ENCODE assay signal across 8 cellular contexts in the genomic region with DNA sequence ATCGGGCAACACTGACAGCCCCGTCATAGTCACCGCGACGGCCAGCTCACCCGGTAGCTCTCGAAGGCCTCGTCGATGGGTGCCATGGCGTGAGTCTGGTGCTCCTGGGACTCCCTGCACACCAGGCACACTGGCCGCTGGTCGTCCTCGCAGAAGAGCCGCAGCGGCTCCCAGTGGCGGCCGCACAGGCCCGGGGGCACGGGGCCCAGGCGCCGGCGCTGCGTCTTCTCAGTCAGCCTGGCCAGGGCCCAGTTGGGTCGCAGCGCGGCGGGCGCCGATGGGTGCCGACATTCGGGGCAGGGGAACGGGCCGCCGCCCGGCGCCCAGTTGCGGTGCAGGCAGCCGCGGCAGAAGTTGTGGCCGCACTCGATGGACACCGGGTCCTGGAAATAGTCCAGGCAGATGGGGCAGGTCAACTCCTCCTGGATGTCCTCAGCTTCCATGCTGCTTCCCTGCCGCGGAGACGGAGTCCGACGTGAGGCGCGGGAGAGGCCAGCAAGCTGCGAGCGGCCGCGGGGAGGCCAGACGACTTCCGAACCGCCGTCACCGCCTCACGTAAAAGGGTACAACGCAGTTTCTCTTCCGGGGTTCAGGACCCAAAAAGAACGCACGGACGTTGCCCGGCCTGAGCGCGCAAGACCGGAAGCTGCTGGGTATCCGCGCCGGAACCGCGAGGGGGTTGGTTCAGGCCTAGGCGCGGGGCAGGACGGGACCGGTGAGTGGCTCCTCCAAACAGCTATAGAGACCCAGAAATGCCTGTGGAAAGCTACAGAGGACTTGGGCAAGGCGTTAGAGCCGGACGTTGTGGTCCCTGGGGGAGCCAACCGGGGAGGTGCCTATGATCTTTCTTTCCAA. TPM values are rescaled to one million over a fixed set of nuclear protein-coding genes. Genes with fewer than 3 reads are reported as not detected.
A peak's percentile ranks its signal among the peaks of the same experiment; 100 is the strongest.
DNase-seq lines count a peak whose midpoint lies in the region; ATAC-seq and TF ChIP-seq lines count a peak whose summit lies in the region.

A gene with protein sequence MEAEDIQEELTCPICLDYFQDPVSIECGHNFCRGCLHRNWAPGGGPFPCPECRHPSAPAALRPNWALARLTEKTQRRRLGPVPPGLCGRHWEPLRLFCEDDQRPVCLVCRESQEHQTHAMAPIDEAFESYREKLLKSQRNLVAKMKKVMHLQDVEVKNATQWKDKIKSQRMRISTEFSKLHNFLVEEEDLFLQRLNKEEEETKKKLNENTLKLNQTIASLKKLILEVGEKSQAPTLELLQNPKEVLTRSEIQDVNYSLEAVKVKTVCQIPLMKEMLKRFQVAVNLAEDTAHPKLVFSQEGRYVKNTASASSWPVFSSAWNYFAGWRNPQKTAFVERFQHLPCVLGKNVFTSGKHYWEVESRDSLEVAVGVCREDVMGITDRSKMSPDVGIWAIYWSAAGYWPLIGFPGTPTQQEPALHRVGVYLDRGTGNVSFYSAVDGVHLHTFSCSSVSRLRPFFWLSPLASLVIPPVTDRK (minus strand): TSS at position 572 of the 855 bp plus-strand sequence. CDS start 129 bp downstream, at position 443.

- no peaks in the 10 kb centered on the region for H3K27me3 Mint-ChIP-seq in stimulated activated memory B cell treated with anti-CD40 and anti-IgM and Interleukin-4, amounts not matched to agents 10 μg/mL and 1 μg/mL and 100 μg/mL, for 72 hours

- peaks cover 43% of the 10 kb centered on the region for H3K36me3 Mint-ChIP-seq in stimulated activated memory B cell treated with anti-CD40 and anti-IgM and Interleukin-4, amounts not matched to agents 10 μg/mL and 1 μg/mL and 100 μg/mL, for 72 hours

- DNase-seq in DMS 273 treated with DMSO at 0.1 percent for 48 hours (lab: John Stamatoyannopoulos, UW) (peak; percentile 80), HuH-7 (ENCODE audit: low spot score) (peak; percentile 94), OCI-M2 (lab: John Stamatoyannopoulos, UW; ENCODE audit: unreplicated experiment) (peak; percentile 27), activated T-cell treated with anti-CD3 and anti-CD28 coated beads for 48 hours (ENCODE audit: low read depth) (peak; percentile 91), erythroblast (lab: John Stamatoyannopoulos, UW) (peak; percentile 92 to 93), myocyte (ENCODE audit: low read depth) (peak; percentile 96)

- ATAC-seq in GM21515 (IDR thresholded peaks at IDR 0.05; ENCODE audit: unreplicated experiment), result peak; percentile 93
- ATAC-seq in stimulated activated memory B cell treated with anti-CD40 and anti-IgM and Interleukin-4, amounts not matched to agents 10 μg/mL and 1 μg/mL and 100 μg/mL, for 72 hours, result peak; percentile 100

- H3K27ac Mint-ChIP-seq in stimulated activated memory B cell treated with anti-CD40 and anti-IgM and Interleukin-4, amounts not matched to agents 10 μg/mL and 1 μg/mL and 100 μg/mL, for 72 hours, result peak within 1 kb of the TSS; percentile 95

- H3K4me3 Mint-ChIP-seq in stimulated activated memory B cell treated with anti-CD40 and anti-IgM and Interleukin-4, amounts not matched to agents 10 μg/mL and 1 μg/mL and 100 μg/mL, for 72 hours, result peak within 1 kb of the TSS; percentile 95

- no peaks in the 10 kb centered on the region for H3K9me3 Mint-ChIP-seq in stimulated activated memory B cell treated with anti-CD40 and anti-IgM and Interleukin-4, amounts not matched to agents 10 μg/mL and 1 μg/mL and 100 μg/mL, for 72 hours

- H3K4me1 Mint-ChIP-seq in stimulated activated memory B cell treated with anti-CD40 and anti-IgM and Interleukin-4, amounts not matched to agents 10 μg/mL and 1 μg/mL and 100 μg/mL, for 72 hours, result peaks cover 50% of the 10 kb centered on the region

- TF ChIP-seq POLR2A in erythroblast (IDR thresholded peaks at IDR 0.05; ENCODE audit: low read length), result peak; percentile 96

RNA-seq across cellular contexts. Expression of the gene that starts here (rescaled TPM):
- total RNA-seq in myocyte, result 20.2 and 20.5 TPM in 2 replicates
- polyA plus RNA-seq in myocyte (2012), result 19.0 TPM

Comparison
In these comparisons a context has a peak if more than half of its experiments do, and no peak if none do; other contexts are left out.
1. Peak in every context shown above with its lines: DNase-seq and ATAC-seq.
2. DNase-seq: peak in every context shown above with its lines; median percentile 96 in myocyte; 94 in HuH-7; 92 in erythroblast; 91 in activated T-cell treated with anti-CD3 and anti-CD28 coated beads for 48 hours; 80 in DMS 273 treated with DMSO at 0.1 percent for 48 hours; 27 in OCI-M2.